1 cellular context compared by ENCODE assay signal in the genomic region with DNA sequence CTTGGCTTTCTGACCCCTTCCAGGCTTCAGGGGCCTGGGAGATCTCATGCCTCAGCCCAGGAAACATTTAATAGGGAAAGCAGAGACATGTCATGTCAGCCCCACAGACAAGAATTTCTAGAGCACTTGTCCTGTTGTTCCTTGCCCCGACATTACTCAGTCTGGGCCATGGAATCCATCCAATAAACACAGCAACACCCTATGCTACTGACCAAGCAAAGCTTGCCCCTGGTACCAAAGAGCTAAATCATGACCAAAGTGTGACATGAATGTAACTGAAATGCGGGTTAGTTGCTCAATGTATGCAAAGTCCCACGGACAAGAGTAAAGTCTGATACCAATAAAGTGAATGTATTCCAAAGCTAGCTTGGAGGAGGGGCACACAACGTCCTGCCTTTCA.
TF ChIP-seq lines count a peak whose summit lies in the region.

No MANE protein-coding gene starts in this region.

TF ChIP-seq in WTC11, 78 proteins besides CTCF, POLR2A, EP300 and RAD21 (continued from another document):
- TF ChIP-seq, protein P1, sequence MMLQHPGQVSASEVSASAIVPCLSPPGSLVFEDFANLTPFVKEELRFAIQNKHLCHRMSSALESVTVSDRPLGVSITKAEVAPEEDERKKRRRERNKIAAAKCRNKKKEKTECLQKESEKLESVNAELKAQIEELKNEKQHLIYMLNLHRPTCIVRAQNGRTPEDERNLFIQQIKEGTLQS (CRISPR knock-in tag; conservative IDR thresholded peaks at IDR 0.05) = no peak
- TF ChIP-seq, protein P2, sequence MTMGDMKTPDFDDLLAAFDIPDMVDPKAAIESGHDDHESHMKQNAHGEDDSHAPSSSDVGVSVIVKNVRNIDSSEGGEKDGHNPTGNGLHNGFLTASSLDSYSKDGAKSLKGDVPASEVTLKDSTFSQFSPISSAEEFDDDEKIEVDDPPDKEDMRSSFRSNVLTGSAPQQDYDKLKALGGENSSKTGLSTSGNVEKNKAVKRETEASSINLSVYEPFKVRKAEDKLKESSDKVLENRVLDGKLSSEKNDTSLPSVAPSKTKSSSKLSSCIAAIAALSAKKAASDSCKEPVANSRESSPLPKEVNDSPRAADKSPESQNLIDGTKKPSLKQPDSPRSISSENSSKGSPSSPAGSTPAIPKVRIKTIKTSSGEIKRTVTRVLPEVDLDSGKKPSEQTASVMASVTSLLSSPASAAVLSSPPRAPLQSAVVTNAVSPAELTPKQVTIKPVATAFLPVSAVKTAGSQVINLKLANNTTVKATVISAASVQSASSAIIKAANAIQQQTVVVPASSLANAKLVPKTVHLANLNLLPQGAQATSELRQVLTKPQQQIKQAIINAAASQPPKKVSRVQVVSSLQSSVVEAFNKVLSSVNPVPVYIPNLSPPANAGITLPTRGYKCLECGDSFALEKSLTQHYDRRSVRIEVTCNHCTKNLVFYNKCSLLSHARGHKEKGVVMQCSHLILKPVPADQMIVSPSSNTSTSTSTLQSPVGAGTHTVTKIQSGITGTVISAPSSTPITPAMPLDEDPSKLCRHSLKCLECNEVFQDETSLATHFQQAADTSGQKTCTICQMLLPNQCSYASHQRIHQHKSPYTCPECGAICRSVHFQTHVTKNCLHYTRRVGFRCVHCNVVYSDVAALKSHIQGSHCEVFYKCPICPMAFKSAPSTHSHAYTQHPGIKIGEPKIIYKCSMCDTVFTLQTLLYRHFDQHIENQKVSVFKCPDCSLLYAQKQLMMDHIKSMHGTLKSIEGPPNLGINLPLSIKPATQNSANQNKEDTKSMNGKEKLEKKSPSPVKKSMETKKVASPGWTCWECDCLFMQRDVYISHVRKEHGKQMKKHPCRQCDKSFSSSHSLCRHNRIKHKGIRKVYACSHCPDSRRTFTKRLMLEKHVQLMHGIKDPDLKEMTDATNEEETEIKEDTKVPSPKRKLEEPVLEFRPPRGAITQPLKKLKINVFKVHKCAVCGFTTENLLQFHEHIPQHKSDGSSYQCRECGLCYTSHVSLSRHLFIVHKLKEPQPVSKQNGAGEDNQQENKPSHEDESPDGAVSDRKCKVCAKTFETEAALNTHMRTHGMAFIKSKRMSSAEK (CRISPR knock-in tag; IDR thresholded peaks at IDR 0.05; ENCODE audit: borderline replicate concordance) = no peak
- TF ChIP-seq, protein P3, sequence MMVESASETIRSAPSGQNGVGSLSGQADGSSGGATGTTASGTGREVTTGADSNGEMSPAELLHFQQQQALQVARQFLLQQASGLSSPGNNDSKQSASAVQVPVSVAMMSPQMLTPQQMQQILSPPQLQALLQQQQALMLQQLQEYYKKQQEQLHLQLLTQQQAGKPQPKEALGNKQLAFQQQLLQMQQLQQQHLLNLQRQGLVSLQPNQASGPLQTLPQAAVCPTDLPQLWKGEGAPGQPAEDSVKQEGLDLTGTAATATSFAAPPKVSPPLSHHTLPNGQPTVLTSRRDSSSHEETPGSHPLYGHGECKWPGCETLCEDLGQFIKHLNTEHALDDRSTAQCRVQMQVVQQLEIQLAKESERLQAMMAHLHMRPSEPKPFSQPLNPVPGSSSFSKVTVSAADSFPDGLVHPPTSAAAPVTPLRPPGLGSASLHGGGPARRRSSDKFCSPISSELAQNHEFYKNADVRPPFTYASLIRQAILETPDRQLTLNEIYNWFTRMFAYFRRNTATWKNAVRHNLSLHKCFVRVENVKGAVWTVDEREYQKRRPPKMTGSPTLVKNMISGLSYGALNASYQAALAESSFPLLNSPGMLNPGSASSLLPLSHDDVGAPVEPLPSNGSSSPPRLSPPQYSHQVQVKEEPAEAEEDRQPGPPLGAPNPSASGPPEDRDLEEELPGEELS (CRISPR knock-in tag; IDR thresholded peaks at IDR 0.05) = no peak
- TF ChIP-seq, protein P4, sequence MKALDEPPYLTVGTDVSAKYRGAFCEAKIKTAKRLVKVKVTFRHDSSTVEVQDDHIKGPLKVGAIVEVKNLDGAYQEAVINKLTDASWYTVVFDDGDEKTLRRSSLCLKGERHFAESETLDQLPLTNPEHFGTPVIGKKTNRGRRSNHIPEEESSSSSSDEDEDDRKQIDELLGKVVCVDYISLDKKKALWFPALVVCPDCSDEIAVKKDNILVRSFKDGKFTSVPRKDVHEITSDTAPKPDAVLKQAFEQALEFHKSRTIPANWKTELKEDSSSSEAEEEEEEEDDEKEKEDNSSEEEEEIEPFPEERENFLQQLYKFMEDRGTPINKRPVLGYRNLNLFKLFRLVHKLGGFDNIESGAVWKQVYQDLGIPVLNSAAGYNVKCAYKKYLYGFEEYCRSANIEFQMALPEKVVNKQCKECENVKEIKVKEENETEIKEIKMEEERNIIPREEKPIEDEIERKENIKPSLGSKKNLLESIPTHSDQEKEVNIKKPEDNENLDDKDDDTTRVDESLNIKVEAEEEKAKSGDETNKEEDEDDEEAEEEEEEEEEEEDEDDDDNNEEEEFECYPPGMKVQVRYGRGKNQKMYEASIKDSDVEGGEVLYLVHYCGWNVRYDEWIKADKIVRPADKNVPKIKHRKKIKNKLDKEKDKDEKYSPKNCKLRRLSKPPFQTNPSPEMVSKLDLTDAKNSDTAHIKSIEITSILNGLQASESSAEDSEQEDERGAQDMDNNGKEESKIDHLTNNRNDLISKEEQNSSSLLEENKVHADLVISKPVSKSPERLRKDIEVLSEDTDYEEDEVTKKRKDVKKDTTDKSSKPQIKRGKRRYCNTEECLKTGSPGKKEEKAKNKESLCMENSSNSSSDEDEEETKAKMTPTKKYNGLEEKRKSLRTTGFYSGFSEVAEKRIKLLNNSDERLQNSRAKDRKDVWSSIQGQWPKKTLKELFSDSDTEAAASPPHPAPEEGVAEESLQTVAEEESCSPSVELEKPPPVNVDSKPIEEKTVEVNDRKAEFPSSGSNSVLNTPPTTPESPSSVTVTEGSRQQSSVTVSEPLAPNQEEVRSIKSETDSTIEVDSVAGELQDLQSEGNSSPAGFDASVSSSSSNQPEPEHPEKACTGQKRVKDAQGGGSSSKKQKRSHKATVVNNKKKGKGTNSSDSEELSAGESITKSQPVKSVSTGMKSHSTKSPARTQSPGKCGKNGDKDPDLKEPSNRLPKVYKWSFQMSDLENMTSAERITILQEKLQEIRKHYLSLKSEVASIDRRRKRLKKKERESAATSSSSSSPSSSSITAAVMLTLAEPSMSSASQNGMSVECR (CRISPR knock-in tag; IDR thresholded peaks at IDR 0.05; ENCODE audit: borderline replicate concordance) = no peak
